In the genomic region with DNA sequence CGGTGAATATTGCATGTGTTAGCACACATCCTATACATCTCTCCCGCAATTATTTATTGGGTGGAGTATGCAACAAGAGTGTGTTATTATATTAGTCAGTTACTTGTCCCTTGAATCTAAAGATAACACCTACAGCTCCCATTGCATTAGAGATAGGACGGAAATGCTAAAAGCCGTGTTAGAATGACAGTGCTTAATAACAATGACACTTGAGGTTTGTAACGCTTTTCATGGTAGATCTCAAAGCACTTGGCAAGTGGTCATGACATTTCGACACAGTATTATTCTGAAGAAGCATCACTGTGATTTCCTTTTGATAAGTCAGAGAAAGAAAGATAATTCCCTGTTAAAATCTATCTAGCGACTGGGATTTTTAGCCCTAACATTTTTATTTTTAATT, we compare ENCODE assay signal across 21 cellular contexts. TPM values are rescaled to one million over a fixed set of nuclear protein-coding genes. Genes with fewer than 3 reads are reported as not detected.
DNase-seq lines count a peak whose midpoint lies in the region; ATAC-seq and TF ChIP-seq lines count a peak whose summit lies in the region.
"Had no signal": no experiment of that assay in that cellular context is flagged by ENCODE, and none has a peak within 500 bp of the region (broad histone marks: within the 10 kb centered on the region; RNA-seq: fewer than 3 reads in every experiment).

No MANE protein-coding gene starts in this region.

- no peak for TF ChIP-seq RAD21 in HCT116 (IDR thresholded peaks at IDR 0.05; ENCODE audit: low read depth)

- no TSS peak for BruUV-seq in HCT116 (replicated peaks; lab: Mats Ljungman, UMichigan)

- H3K4me2 ChIP-seq in HCT116 (ENCODE audit: low read length), result no peak overlapping the region
- peak overlapping the region; percentile 65 for H3K4me2 ChIP-seq in skeletal muscle satellite cell (ENCODE audit: low read length)

- CTCF ChIA-PET in HCT116 (lab: Charles Lee), result interaction anchor here (1.1 kb wide), 1 partner anchor 160 kb away, joined by 3 read pairs; no protein-coding TSS in a partner anchor

- no peaks in the 10 kb centered on the region for H3K36me3 ChIP-seq in HCT116 (ENCODE audit: control insufficient read depth in 1 of 2, insufficient read depth in 2 of 2, low read length in 2 of 2)
- no peaks in the 10 kb centered on the region for H3K36me3 ChIP-seq in skeletal muscle satellite cell (ENCODE audit: insufficient read depth, low read length)
- H3K36me3 ChIP-seq: left lung had no signal

- ATAC-seq in HCT116 (no peak), HG02798 (IDR thresholded peaks at IDR 0.05; ENCODE audit: poor library complexity, unreplicated experiment) (no peak)
- ATAC-seq: T-cell had no signal

- intact Hi-C loops in HCT116 (cut with micrococcal nuclease), result loop anchor here (5.0 to 10.0 kb wide), 3 partner anchors 122 to 535 kb away; no protein-coding TSS in a partner anchor

- H3K79me2 ChIP-seq in HCT116 (ENCODE audit: insufficient read depth, low read length), result no peaks in the 10 kb centered on the region

- POLR2A ChIA-PET in HCT116 (lab: Charles Lee), result no interaction called here

- H4K20me1 ChIP-seq in HCT116 (ENCODE audit: insufficient read depth), result no peaks in the 10 kb centered on the region

- H3K9ac ChIP-seq in HCT116 (ENCODE audit: low read length) (no peak overlapping the region), skeletal muscle satellite cell (ENCODE audit: low read depth, low read length) (peak overlapping the region; percentile 74)

- DNase-seq in HCT116 (ENCODE audit: low read depth, low spot score), result no peak
- DNase-seq in fibroblast of pulmonary artery (ENCODE audit: low read depth), result peak; percentile 12
- DNase-seq in activated CD4-positive, alpha-beta T cell treated with anti-CD3 and anti-CD28 coated beads for 1 hour, result no peak
- DNase-seq in NCI-H2171 treated with DMSO at 0.1 percent for 48 hours (lab: John Stamatoyannopoulos, UW), result no peak
- no peak for DNase-seq in SHP77 (lab: John Stamatoyannopoulos, UW)
- DNase-seq: activated naive CD4-positive, alpha-beta T cell; amygdala; cerebellar nuclear complex; DND-41; H9; head of caudate nucleus; left lung; MM.1S; NCI-H1436; NCI-H2171; NCI-H69; SIG-M5; T-cell had no signal

- H3K27ac ChIP-seq in HCT116 (ENCODE audit: low read depth, low read length) (no peak overlapping the region), VCaP (peak overlapping the region; percentile 28)

- H3K27me3 ChIP-seq in HCT116 (ENCODE audit: insufficient read depth, low read length), result no peaks in the 10 kb centered on the region
- no peaks in the 10 kb centered on the region for H3K27me3 ChIP-seq in skeletal muscle satellite cell (ENCODE audit: control insufficient read depth, insufficient read depth, low read length)
- H3K27me3 ChIP-seq: left lung had no signal

- H3K4me3 ChIP-seq in HCT116 (replicated peaks in 1 of 2; ENCODE audit: low read depth in 1 of 2, low read length in 2 of 2) (no peak overlapping the region), fibroblast of pulmonary artery (replicated peaks; ENCODE audit: low read depth, low read length) (no peak overlapping the region), skeletal muscle satellite cell (ENCODE audit: low read length) (peak overlapping the region; percentile 11)
- H3K4me3 ChIP-seq: left lung had no signal

- H2AFZ ChIP-seq in HCT116 (ENCODE audit: low read depth, low read length, poor library complexity, severe bottlenecking), result peak overlapping the region; percentile 100

- H3K9me2 ChIP-seq in HCT116 (ENCODE audit: insufficient read depth), result peaks cover 2% of the 10 kb centered on the region; the same call in 1 of the 2 replicates

- TF ChIP-seq POLR2A in HCT116 (IDR thresholded peaks at IDR 0.05; ENCODE audit: borderline replicate concordance, extremely low read depth, insufficient read depth, insufficient read length), result no peak

- no peak for TF ChIP-seq CTCF in HCT116 (IDR thresholded peaks at IDR 0.05 in 2 of 3, conservative IDR thresholded peaks at IDR 0.05 in 1 of 3; ENCODE audit: borderline replicate concordance in 1 of 3, insufficient read depth in 1 of 3, low read depth in 2 of 3, low read length in 2 of 3)
- no peak for TF ChIP-seq CTCF in VCaP (conservative IDR thresholded peaks at IDR 0.05)
- TF ChIP-seq CTCF in fibroblast of pulmonary artery (IDR thresholded peaks at IDR 0.05; ENCODE audit: low read length, missing control alignments), result no peak

- H3K9me3 ChIP-seq in HCT116 (ENCODE audit: control insufficient read depth in 1 of 2, insufficient read depth in 1 of 2, low read depth in 1 of 2, low read length in 2 of 2), result no peaks in the 10 kb centered on the region
- H3K9me3 ChIP-seq in skeletal muscle satellite cell (replicated peaks; ENCODE audit: low read length), result peaks cover 6% of the 10 kb centered on the region
- H3K9me3 ChIP-seq: left lung had no signal

- RAD21 ChIA-PET in HCT116 (lab: Charles Lee; ENCODE audit: low non-redundant PET in 1 of 2, low total read pairs in 2 of 2, uncharacterized antibody in 2 of 2, unreplicated experiment in 2 of 2), result no interaction called here

- peaks cover 18 to 40% of the 10 kb centered on the region in 2 experiments for H3K4me1 ChIP-seq in HCT116 (ENCODE audit: control insufficient read depth in 1 of 2, insufficient read depth in 2 of 2, low read length in 2 of 2)
- peaks cover 56% of the 10 kb centered on the region for H3K4me1 ChIP-seq in skeletal muscle satellite cell (ENCODE audit: control insufficient read depth, insufficient read depth, low read length)

TF ChIP-seq in HCT116, 20 proteins besides CTCF, POLR2A, EP300 and RAD21:
- TF ChIP-seq, protein P1, sequence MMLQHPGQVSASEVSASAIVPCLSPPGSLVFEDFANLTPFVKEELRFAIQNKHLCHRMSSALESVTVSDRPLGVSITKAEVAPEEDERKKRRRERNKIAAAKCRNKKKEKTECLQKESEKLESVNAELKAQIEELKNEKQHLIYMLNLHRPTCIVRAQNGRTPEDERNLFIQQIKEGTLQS (IDR thresholded peaks at IDR 0.05), result no peak
- TF ChIP-seq TCF7L2 (IDR thresholded peaks at IDR 0.05; ENCODE audit: borderline replicate concordance, extremely low read depth, insufficient read depth, insufficient read length) (no peak), ZNF274 (IDR thresholded peaks at IDR 0.05; ENCODE audit: low read depth, low read length) (no peak), SRF (IDR thresholded peaks at IDR 0.05; ENCODE audit: low read depth) (no peak), POLR2AphosphoS5 (IDR thresholded peaks at IDR 0.05; ENCODE audit: low read depth, low read length) (no peak), ZFX (IDR thresholded peaks at IDR 0.05) (no peak), YY1 (IDR thresholded peaks at IDR 0.05; ENCODE audit: extremely low read depth, insufficient replicate concordance, low read depth, low read length) (no peak), ELF1 (IDR thresholded peaks at IDR 0.05; ENCODE audit: borderline replicate concordance, low read depth) (no peak), EZH2phosphoT487 (IDR thresholded peaks at IDR 0.05; ENCODE audit: borderline replicate concordance) (no peak), JUND (IDR thresholded peaks at IDR 0.05) (no peak), EGR1 (IDR thresholded peaks at IDR 0.05; ENCODE audit: low read depth) (no peak), CBX3 (IDR thresholded peaks at IDR 0.05; ENCODE audit: low read depth) (no peak), FOSL1 (IDR thresholded peaks at IDR 0.05; ENCODE audit: low read depth) (no peak), SP1 (IDR thresholded peaks at IDR 0.05; ENCODE audit: low read depth) (no peak)
- TF ChIP-seq, protein P2, sequence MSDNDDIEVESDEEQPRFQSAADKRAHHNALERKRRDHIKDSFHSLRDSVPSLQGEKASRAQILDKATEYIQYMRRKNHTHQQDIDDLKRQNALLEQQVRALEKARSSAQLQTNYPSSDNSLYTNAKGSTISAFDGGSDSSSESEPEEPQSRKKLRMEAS (IDR thresholded peaks at IDR 0.05), result no peak
- TF ChIP-seq, protein P3, sequence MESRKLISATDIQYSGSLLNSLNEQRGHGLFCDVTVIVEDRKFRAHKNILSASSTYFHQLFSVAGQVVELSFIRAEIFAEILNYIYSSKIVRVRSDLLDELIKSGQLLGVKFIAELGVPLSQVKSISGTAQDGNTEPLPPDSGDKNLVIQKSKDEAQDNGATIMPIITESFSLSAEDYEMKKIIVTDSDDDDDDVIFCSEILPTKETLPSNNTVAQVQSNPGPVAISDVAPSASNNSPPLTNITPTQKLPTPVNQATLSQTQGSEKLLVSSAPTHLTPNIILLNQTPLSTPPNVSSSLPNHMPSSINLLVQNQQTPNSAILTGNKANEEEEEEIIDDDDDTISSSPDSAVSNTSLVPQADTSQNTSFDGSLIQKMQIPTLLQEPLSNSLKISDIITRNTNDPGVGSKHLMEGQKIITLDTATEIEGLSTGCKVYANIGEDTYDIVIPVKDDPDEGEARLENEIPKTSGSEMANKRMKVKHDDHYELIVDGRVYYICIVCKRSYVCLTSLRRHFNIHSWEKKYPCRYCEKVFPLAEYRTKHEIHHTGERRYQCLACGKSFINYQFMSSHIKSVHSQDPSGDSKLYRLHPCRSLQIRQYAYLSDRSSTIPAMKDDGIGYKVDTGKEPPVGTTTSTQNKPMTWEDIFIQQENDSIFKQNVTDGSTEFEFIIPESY (IDR thresholded peaks at IDR 0.05; ENCODE audit: extremely low read depth, insufficient replicate concordance, low read length), result no peak

RNA-seq across cellular contexts. Expression of a gene that starts 33.4 kb away (rescaled TPM):
- total RNA-seq in HCT116 (2021; ENCODE audit: unreplicated experiment), result 68.4 TPM
- 31.0 and 40.5 TPM in 2 replicates for polyA plus RNA-seq in HCT116 (2012)
- 692 and 744 TPM in 2 replicates for total RNA-seq in skeletal muscle satellite cell (2012; rRNA removed)
